1 cellular context compared by ENCODE assay signal in genomic region chr9:133978226-133979123, GRCh38.
TF ChIP-seq lines count a peak whose summit lies in the region.

No MANE protein-coding gene starts in this region.

TF ChIP-seq in HepG2, 621 proteins besides CTCF, POLR2A, EP300 and RAD21 (continued from another document and continues in another):
- TF ChIP-seq DZIP1 (CRISPR knock-in tag; IDR thresholded peaks at IDR 0.05) (no peak), AGO1 (IDR thresholded peaks at IDR 0.05; ENCODE audit: low read depth, low read length, poor library complexity, severe bottlenecking) (no peak), ZNF549 (CRISPR knock-in tag; IDR thresholded peaks at IDR 0.05) (no peak), PTBP1 (IDR thresholded peaks at IDR 0.05; ENCODE audit: low read depth, low read length, poor library complexity, severe bottlenecking) (no peak), ZBTB3 (CRISPR knock-in tag; IDR thresholded peaks at IDR 0.05; ENCODE audit: borderline replicate concordance, low read depth) (no peak), THAP9 (CRISPR knock-in tag; IDR thresholded peaks at IDR 0.05; ENCODE audit: borderline replicate concordance) (no peak; the same call in 1 of the 2 replicates), RNF2 (conservative IDR thresholded peaks at IDR 0.05; ENCODE audit: low read depth) (no peak), NCOA2 (CRISPR knock-in tag; IDR thresholded peaks at IDR 0.05) (peak; percentile 79), ZNF598 (CRISPR knock-in tag; IDR thresholded peaks at IDR 0.05; ENCODE audit: borderline replicate concordance) (no peak), CAMTA2 (CRISPR knock-in tag; IDR thresholded peaks at IDR 0.05; ENCODE audit: borderline replicate concordance) (no peak), SP140L (CRISPR knock-in tag; IDR thresholded peaks at IDR 0.05; ENCODE audit: borderline replicate concordance) (no peak), ZNF318 (CRISPR knock-in tag; IDR thresholded peaks at IDR 0.05) (no peak), FOXJ3 (CRISPR knock-in tag; IDR thresholded peaks at IDR 0.05; ENCODE audit: borderline replicate concordance) (peak; percentile 74), MNT (IDR thresholded peaks at IDR 0.05) (peak; percentile 39; the same call in 1 of the 2 replicates), MTA3 (CRISPR knock-in tag; IDR thresholded peaks at IDR 0.05) (no peak), SMYD3 (CRISPR knock-in tag; IDR thresholded peaks at IDR 0.05) (no peak), GATAD2A (CRISPR knock-in tag; IDR thresholded peaks at IDR 0.05) (peak; percentile 92), ZNF484 (CRISPR knock-in tag; IDR thresholded peaks at IDR 0.05; ENCODE audit: borderline replicate concordance, low read depth) (no peak), GABPA (IDR thresholded peaks at IDR 0.05; ENCODE audit: low read depth, low read length) (no peak), GABPA (CRISPR knock-in tag; IDR thresholded peaks at IDR 0.05; ENCODE audit: low read depth) (0 out of 2 replicates have a peak, but pooled peaks have one; percentile 11), MTA1 (CRISPR knock-in tag; IDR thresholded peaks at IDR 0.05; ENCODE audit: borderline replicate concordance) (no peak), GPN1 (CRISPR knock-in tag; IDR thresholded peaks at IDR 0.05; ENCODE audit: borderline replicate concordance) (no peak), RORA (CRISPR knock-in tag; IDR thresholded peaks at IDR 0.05) (no peak), TBL1XR1 (IDR thresholded peaks at IDR 0.05; ENCODE audit: borderline replicate concordance, low read length, partially characterized antibody) (peak; percentile 19), ZNF646 (CRISPR knock-in tag; IDR thresholded peaks at IDR 0.05) (no peak), ZNF138 (CRISPR knock-in tag; IDR thresholded peaks at IDR 0.05; ENCODE audit: low read depth) (no peak), TBX2 (CRISPR knock-in tag; IDR thresholded peaks at IDR 0.05; ENCODE audit: borderline replicate concordance) (peak; percentile 41; the same call in 1 of the 2 replicates), ZSCAN29 (CRISPR knock-in tag; conservative IDR thresholded peaks at IDR 0.05) (no peak), ZMAT3 (CRISPR knock-in tag; conservative IDR thresholded peaks at IDR 0.05) (peak; percentile 75; the same call in 1 of the 2 replicates), PAX8 (CRISPR knock-in tag; IDR thresholded peaks at IDR 0.05; ENCODE audit: borderline replicate concordance) (no peak), ZNF883 (CRISPR knock-in tag; IDR thresholded peaks at IDR 0.05; ENCODE audit: not compliant biosample characterization) (no peak), ZNF382 (CRISPR knock-in tag; IDR thresholded peaks at IDR 0.05; ENCODE audit: borderline replicate concordance) (no peak), KDM5B (CRISPR knock-in tag; IDR thresholded peaks at IDR 0.05; ENCODE audit: borderline replicate concordance) (no peak), CHCHD3 (CRISPR knock-in tag; IDR thresholded peaks at IDR 0.05) (no peak), THAP11 (CRISPR knock-in tag; IDR thresholded peaks at IDR 0.05) (no peak), GATA4 (IDR thresholded peaks at IDR 0.05; ENCODE audit: borderline replicate concordance, low read depth) (0 out of 2 replicates have a peak, but pooled peaks have one; percentile 26), ZNF10 (CRISPR knock-in tag; IDR thresholded peaks at IDR 0.05; ENCODE audit: borderline replicate concordance, low read depth) (no peak), HMGA1 (CRISPR knock-in tag; conservative IDR thresholded peaks at IDR 0.05) (no peak), DDIT3 (CRISPR knock-in tag; IDR thresholded peaks at IDR 0.05) (no peak), GATAD1 (CRISPR knock-in tag; IDR thresholded peaks at IDR 0.05) (no peak; the same call in 1 of the 2 replicates)
